23 cellular contexts compared by ENCODE assay signal in the genomic region with DNA sequence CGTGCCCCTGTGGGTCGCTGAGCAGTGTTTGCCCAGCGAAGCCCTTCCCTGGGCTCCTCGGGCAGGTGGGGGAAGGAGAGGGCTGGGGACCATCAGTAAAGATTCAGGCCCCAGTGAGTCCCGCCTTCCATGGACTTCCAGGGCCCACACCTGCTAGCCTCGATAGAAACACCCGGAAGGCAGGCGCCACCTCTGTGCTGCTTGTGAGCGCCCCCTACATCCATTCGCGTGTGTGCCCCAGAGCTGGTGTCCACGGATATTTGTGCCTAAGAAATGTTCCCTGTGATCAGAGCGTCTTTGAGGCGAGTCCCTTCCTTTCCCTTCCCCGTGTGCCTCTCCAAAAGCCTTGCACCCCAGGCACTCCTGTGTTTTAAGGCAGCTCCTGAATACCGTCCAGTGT.
DNase-seq lines count a peak whose midpoint lies in the region; ATAC-seq and TF ChIP-seq lines count a peak whose summit lies in the region.
"Had no signal": no experiment of that assay in that cellular context is flagged by ENCODE, and none has a peak within 500 bp of the region (broad histone marks: within the 10 kb centered on the region; RNA-seq: fewer than 3 reads in every experiment).

No MANE protein-coding gene starts in this region.

- ATAC-seq in HG03354 (IDR thresholded peaks at IDR 0.05; ENCODE audit: poor library complexity, severe bottlenecking, unreplicated experiment) (no peak), HG02840 (IDR thresholded peaks at IDR 0.05; ENCODE audit: low FRiP score, unreplicated experiment) (no peak)
- ATAC-seq: activated naive CD8-positive, alpha-beta T cell treated with anti-CD3 and anti-CD28 coated beads, Interleukin-2, amount 50 U/mL, for 24 hours; left lobe of liver; T-cell had no signal

- peak overlapping the region; percentile 18; the same call in 1 of the 2 replicates for H3K27ac Mint-ChIP-seq in HFFc6
- H3K27ac Mint-ChIP-seq: activated naive CD8-positive, alpha-beta T cell treated with anti-CD3 and anti-CD28 coated beads, Interleukin-2, amount 50 U/mL, for 24 hours; T-cell had no signal

- H3K4me3 Mint-ChIP-seq in HFFc6 = peak overlapping the region; percentile 35; the same call in 1 of the 2 replicates
- H3K4me3 Mint-ChIP-seq: activated naive CD8-positive, alpha-beta T cell treated with anti-CD3 and anti-CD28 coated beads, Interleukin-2, amount 50 U/mL, for 24 hours; T-cell had no signal

- TF ChIP-seq CTCF in AG10803 (conservative IDR thresholded peaks at IDR 0.05; ENCODE audit: low read length) = 0 out of 2 replicates have a peak, but pooled peaks have one; percentile 9
- peak; percentile 47; the same call in 1 of the 2 replicates for TF ChIP-seq CTCF in HFFc6 (IDR thresholded peaks at IDR 0.05)

- no peak overlapping the region for H3K4me3 ChIP-seq in AG10803 (ENCODE audit: low read length)
- H3K4me3 ChIP-seq: thoracic aorta had no signal

- in situ Hi-C loops in SK-MEL-5 (cut with HindIII; ENCODE audit: low pct_unique_long_range_greater_than_20kb, low sequenced_read_pairs) = no loop called here

- no peak for DNase-seq in AG10803 (ENCODE audit: low read depth)
- no peak for DNase-seq in HFFc6
- DNase-seq in SK-MEL-5 (ENCODE audit: low read depth, low spot score) = peak; percentile 11
- peak; percentile 16 for DNase-seq in iPS DF 4.7 (ENCODE audit: extremely low read depth, low spot score)
- no peak for DNase-seq in GOT3 (lab: John Stamatoyannopoulos, UW)
- no peak for DNase-seq in GM19238 (ENCODE audit: insufficient read length, low spot score)
- DNase-seq: activated CD4-positive, alpha-beta T cell treated with anti-CD3 and anti-CD28 coated beads for 1 hour; activated gamma-delta T cell; activated naive CD8-positive, alpha-beta T cell treated with anti-CD3 and anti-CD28 coated beads, Interleukin-2, amount 50 U/mL, for 24 hours; activated T-cell treated with anti-CD3 and anti-CD28 coated beads, Interleukin-2, amount 50 U/mL, for 1 hour; cerebellar nuclear complex; head of caudate nucleus; NCI-H1694 treated with DMSO at 0.1 percent for 48 hours; NCI-H2171 treated with DMSO at 0.1 percent for 48 hours; NCI-H526 treated with DMSO at 0.1 percent for 48 hours; nucleus accumbens; stimulated activated CD4-positive, alpha-beta T cell treated with anti-CD3 and anti-CD28 coated beads, Interleukin-4, amount 100 ng/mL, for 4 hours; stimulated activated naive CD4-positive, alpha-beta T cell treated with Interleukin-2 at 50 U/mL for 16 hours; T-cell had no signal

- no peaks in the 10 kb centered on the region; the same call in 1 of the 2 replicates for H3K4me1 Mint-ChIP-seq in HFFc6 (ENCODE audit: low read depth)
- H3K4me1 Mint-ChIP-seq: activated naive CD8-positive, alpha-beta T cell treated with anti-CD3 and anti-CD28 coated beads, Interleukin-2, amount 50 U/mL, for 24 hours; T-cell had no signal

- H3K9me3 Mint-ChIP-seq in HFFc6 = peaks cover 7% of the 10 kb centered on the region
- H3K9me3 Mint-ChIP-seq: activated naive CD8-positive, alpha-beta T cell treated with anti-CD3 and anti-CD28 coated beads, Interleukin-2, amount 50 U/mL, for 24 hours; T-cell had no signal

- peaks cover 32% of the 10 kb centered on the region for H3K36me3 Mint-ChIP-seq in HFFc6 (ENCODE audit: low read depth)
- H3K36me3 Mint-ChIP-seq: T-cell had no signal

- H3K27me3 Mint-ChIP-seq in HFFc6 (ENCODE audit: insufficient read depth) = peaks cover 40% of the 10 kb centered on the region
- H3K27me3 Mint-ChIP-seq: activated naive CD8-positive, alpha-beta T cell treated with anti-CD3 and anti-CD28 coated beads, Interleukin-2, amount 50 U/mL, for 24 hours had no signal

Comparison
In these comparisons a context has a peak if more than half of its experiments do, and no peak if none do; other contexts are left out.
1. DNase-seq: peak in SK-MEL-5 (single experiment) and iPS DF 4.7 (single experiment); none in AG10803 (single experiment), HFFc6 (single experiment), GOT3 (single experiment) and GM19238 (single experiment).